1 cellular context compared by ENCODE assay signal in the genomic region with DNA sequence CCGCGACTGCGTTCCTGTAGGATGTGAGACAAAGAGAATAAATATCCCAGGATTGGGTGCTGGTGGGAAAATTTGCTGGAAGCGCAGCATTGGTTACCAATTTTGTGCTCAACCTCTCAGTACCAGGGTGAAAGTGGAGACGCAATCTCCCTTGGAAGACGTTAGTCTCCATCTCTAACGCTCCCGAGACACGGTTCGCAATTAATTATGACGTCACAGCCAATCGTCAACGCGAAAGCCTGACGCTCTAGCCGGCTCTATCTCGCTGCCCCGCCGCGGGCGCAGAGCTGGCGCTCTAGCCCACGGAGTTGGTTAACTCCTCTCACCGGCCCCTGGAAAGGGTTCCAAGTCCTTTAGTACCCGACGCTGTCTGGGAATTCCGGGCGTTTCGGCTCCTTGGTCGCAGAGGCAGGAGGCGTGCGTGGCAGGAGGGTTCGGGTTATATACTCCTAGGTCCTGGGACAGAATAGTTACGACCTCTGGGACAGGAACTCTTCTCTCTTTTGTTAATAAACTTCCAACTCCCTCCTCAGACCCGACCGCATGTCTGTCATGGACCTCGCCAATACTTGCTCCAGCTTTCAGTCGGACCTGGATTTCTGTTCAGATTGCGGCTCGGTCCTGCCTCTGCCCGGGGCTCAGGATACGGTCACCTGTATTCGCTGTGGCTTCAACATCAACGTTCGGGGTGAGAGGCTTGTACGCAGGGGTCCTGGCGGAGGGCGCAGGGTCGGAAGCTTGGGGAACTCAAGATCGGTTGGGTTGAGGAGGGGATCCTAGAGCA.
TF ChIP-seq lines count a peak whose summit lies in the region.

A gene with protein sequence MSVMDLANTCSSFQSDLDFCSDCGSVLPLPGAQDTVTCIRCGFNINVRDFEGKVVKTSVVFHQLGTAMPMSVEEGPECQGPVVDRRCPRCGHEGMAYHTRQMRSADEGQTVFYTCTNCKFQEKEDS (plus strand): TSS at position 284 of the 784 bp plus-strand sequence. CDS start 260 bp downstream, at position 544.

TF ChIP-seq in K562, 482 proteins besides CTCF, POLR2A, EP300 and RAD21 (continued from another document and continues in another):
- TF ChIP-seq, protein P1, sequence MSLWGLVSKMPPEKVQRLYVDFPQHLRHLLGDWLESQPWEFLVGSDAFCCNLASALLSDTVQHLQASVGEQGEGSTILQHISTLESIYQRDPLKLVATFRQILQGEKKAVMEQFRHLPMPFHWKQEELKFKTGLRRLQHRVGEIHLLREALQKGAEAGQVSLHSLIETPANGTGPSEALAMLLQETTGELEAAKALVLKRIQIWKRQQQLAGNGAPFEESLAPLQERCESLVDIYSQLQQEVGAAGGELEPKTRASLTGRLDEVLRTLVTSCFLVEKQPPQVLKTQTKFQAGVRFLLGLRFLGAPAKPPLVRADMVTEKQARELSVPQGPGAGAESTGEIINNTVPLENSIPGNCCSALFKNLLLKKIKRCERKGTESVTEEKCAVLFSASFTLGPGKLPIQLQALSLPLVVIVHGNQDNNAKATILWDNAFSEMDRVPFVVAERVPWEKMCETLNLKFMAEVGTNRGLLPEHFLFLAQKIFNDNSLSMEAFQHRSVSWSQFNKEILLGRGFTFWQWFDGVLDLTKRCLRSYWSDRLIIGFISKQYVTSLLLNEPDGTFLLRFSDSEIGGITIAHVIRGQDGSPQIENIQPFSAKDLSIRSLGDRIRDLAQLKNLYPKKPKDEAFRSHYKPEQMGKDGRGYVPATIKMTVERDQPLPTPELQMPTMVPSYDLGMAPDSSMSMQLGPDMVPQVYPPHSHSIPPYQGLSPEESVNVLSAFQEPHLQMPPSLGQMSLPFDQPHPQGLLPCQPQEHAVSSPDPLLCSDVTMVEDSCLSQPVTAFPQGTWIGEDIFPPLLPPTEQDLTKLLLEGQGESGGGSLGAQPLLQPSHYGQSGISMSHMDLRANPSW (CRISPR knock-in tag; IDR thresholded peaks at IDR 0.05) = no peak; the same call in 1 of the 2 replicates
- TF ChIP-seq ATF1 (CRISPR knock-in tag; IDR thresholded peaks at IDR 0.05) = peak; percentile 88
- TF ChIP-seq ATF1 (tag; IDR thresholded peaks at IDR 0.05) = peak; percentile 100
- TF ChIP-seq CBX1 (IDR thresholded peaks at IDR 0.05; ENCODE audit: low read depth) = peak; percentile 43
- no peak for TF ChIP-seq CBFA2T3 (IDR thresholded peaks at IDR 0.05)
- TF ChIP-seq, protein P2, sequence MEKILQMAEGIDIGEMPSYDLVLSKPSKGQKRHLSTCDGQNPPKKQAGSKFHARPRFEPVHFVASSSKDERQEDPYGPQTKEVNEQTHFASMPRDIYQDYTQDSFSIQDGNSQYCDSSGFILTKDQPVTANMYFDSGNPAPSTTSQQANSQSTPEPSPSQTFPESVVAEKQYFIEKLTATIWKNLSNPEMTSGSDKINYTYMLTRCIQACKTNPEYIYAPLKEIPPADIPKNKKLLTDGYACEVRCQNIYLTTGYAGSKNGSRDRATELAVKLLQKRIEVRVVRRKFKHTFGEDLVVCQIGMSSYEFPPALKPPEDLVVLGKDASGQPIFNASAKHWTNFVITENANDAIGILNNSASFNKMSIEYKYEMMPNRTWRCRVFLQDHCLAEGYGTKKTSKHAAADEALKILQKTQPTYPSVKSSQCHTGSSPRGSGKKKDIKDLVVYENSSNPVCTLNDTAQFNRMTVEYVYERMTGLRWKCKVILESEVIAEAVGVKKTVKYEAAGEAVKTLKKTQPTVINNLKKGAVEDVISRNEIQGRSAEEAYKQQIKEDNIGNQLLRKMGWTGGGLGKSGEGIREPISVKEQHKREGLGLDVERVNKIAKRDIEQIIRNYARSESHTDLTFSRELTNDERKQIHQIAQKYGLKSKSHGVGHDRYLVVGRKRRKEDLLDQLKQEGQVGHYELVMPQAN (IDR thresholded peaks at IDR 0.05; ENCODE audit: borderline replicate concordance) = no peak; the same call in none of the 2 replicates
- TF ChIP-seq, protein P3, sequence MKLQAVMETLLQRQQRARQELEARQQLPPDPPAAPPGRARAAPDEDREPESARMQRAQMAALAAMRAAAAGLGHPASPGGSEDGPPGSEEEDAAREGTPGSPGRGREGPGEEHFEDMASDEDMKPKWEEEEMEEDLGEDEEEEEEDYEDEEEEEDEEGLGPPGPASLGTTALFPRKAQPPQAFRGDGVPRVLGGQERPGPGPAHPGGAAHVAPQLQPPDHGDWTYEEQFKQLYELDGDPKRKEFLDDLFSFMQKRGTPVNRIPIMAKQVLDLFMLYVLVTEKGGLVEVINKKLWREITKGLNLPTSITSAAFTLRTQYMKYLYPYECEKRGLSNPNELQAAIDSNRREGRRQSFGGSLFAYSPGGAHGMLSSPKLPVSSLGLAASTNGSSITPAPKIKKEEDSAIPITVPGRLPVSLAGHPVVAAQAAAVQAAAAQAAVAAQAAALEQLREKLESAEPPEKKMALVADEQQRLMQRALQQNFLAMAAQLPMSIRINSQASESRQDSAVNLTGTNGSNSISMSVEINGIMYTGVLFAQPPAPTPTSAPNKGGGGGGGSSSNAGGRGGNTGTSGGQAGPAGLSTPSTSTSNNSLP (IDR thresholded peaks at IDR 0.05; ENCODE audit: borderline replicate concordance, low read depth, low read length) = peak; percentile 93; the same call in 1 of the 2 replicates
- peak; percentile 61; the same call in 1 of the 2 replicates for TF ChIP-seq SREBF1 (IDR thresholded peaks at IDR 0.05; ENCODE audit: borderline replicate concordance, low read depth, low read length)
- peak; percentile 59; the same call in 1 of the 2 replicates for TF ChIP-seq ZKSCAN1 (IDR thresholded peaks at IDR 0.05; ENCODE audit: low read depth, low read length)
- peak; percentile 13; the same call in 1 of the 2 replicates for TF ChIP-seq ZNF263 (CRISPR knock-in tag; IDR thresholded peaks at IDR 0.05; ENCODE audit: borderline replicate concordance)
- TF ChIP-seq POLR2AphosphoS5 (IDR thresholded peaks at IDR 0.05; ENCODE audit: control insufficient read depth, insufficient read depth, low read depth, low read length) = peak; percentile 94
- TF ChIP-seq GABPA (tag; conservative IDR thresholded peaks at IDR 0.05; ENCODE audit: low read depth) = peak; percentile 58
- TF ChIP-seq, protein P4, sequence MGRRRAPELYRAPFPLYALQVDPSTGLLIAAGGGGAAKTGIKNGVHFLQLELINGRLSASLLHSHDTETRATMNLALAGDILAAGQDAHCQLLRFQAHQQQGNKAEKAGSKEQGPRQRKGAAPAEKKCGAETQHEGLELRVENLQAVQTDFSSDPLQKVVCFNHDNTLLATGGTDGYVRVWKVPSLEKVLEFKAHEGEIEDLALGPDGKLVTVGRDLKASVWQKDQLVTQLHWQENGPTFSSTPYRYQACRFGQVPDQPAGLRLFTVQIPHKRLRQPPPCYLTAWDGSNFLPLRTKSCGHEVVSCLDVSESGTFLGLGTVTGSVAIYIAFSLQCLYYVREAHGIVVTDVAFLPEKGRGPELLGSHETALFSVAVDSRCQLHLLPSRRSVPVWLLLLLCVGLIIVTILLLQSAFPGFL (CRISPR knock-in tag; IDR thresholded peaks at IDR 0.05) = no peak
- TF ChIP-seq HNRNPH1 (optimal IDR thresholded peaks at IDR 0.05; ENCODE audit: low read depth, low read length) = no peak
- peak in 1 of 2 experiments; percentile 35; a peak in 1 of 3 replicates for TF ChIP-seq CBX3 (IDR thresholded peaks at IDR 0.05; ENCODE audit: borderline replicate concordance in 1 of 2, low read length in 2 of 2)
- TF ChIP-seq, protein P5, sequence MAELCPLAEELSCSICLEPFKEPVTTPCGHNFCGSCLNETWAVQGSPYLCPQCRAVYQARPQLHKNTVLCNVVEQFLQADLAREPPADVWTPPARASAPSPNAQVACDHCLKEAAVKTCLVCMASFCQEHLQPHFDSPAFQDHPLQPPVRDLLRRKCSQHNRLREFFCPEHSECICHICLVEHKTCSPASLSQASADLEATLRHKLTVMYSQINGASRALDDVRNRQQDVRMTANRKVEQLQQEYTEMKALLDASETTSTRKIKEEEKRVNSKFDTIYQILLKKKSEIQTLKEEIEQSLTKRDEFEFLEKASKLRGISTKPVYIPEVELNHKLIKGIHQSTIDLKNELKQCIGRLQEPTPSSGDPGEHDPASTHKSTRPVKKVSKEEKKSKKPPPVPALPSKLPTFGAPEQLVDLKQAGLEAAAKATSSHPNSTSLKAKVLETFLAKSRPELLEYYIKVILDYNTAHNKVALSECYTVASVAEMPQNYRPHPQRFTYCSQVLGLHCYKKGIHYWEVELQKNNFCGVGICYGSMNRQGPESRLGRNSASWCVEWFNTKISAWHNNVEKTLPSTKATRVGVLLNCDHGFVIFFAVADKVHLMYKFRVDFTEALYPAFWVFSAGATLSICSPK (IDR thresholded peaks at IDR 0.05; ENCODE audit: borderline replicate concordance) = no peak
- TF ChIP-seq ZNF699 (CRISPR knock-in tag; IDR thresholded peaks at IDR 0.05; ENCODE audit: insufficient replicate concordance) = no peak
- TF ChIP-seq SAFB (IDR thresholded peaks at IDR 0.05; ENCODE audit: borderline replicate concordance, low read depth, low read length) = no peak
- TF ChIP-seq EZH2 (IDR thresholded peaks at IDR 0.05; ENCODE audit: borderline replicate concordance, low read depth, low read length) = no peak
- TF ChIP-seq, protein P6, sequence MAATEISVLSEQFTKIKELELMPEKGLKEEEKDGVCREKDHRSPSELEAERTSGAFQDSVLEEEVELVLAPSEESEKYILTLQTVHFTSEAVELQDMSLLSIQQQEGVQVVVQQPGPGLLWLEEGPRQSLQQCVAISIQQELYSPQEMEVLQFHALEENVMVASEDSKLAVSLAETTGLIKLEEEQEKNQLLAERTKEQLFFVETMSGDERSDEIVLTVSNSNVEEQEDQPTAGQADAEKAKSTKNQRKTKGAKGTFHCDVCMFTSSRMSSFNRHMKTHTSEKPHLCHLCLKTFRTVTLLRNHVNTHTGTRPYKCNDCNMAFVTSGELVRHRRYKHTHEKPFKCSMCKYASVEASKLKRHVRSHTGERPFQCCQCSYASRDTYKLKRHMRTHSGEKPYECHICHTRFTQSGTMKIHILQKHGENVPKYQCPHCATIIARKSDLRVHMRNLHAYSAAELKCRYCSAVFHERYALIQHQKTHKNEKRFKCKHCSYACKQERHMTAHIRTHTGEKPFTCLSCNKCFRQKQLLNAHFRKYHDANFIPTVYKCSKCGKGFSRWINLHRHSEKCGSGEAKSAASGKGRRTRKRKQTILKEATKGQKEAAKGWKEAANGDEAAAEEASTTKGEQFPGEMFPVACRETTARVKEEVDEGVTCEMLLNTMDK (IDR thresholded peaks at IDR 0.05; ENCODE audit: borderline replicate concordance, insufficient read depth, low read depth, low read length, poor library complexity, severe bottlenecking) = no peak
- TF ChIP-seq ZSCAN32 (CRISPR knock-in tag; IDR thresholded peaks at IDR 0.05) = no peak
- no peak for TF ChIP-seq MTF1 (CRISPR knock-in tag; IDR thresholded peaks at IDR 0.05; ENCODE audit: borderline replicate concordance)
- TF ChIP-seq SMAD1 (IDR thresholded peaks at IDR 0.05; ENCODE audit: low read depth, low read length, partially characterized antibody) = peak; percentile 92
- no peak for TF ChIP-seq ZNF764 (CRISPR knock-in tag; IDR thresholded peaks at IDR 0.05; ENCODE audit: low read depth)
- 0 out of 2 replicates have a peak, but pooled peaks have one; percentile 47 for TF ChIP-seq GTF2A2 (tag; IDR thresholded peaks at IDR 0.05)
- TF ChIP-seq ERF (CRISPR knock-in tag; IDR thresholded peaks at IDR 0.05) = no peak
- no peak for TF ChIP-seq ZKSCAN3 (CRISPR knock-in tag; IDR thresholded peaks at IDR 0.05)
- TF ChIP-seq, protein P7, sequence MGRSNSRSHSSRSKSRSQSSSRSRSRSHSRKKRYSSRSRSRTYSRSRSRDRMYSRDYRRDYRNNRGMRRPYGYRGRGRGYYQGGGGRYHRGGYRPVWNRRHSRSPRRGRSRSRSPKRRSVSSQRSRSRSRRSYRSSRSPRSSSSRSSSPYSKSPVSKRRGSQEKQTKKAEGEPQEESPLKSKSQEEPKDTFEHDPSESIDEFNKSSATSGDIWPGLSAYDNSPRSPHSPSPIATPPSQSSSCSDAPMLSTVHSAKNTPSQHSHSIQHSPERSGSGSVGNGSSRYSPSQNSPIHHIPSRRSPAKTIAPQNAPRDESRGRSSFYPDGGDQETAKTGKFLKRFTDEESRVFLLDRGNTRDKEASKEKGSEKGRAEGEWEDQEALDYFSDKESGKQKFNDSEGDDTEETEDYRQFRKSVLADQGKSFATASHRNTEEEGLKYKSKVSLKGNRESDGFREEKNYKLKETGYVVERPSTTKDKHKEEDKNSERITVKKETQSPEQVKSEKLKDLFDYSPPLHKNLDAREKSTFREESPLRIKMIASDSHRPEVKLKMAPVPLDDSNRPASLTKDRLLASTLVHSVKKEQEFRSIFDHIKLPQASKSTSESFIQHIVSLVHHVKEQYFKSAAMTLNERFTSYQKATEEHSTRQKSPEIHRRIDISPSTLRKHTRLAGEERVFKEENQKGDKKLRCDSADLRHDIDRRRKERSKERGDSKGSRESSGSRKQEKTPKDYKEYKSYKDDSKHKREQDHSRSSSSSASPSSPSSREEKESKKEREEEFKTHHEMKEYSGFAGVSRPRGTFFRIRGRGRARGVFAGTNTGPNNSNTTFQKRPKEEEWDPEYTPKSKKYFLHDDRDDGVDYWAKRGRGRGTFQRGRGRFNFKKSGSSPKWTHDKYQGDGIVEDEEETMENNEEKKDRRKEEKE (IDR thresholded peaks at IDR 0.05; ENCODE audit: borderline replicate concordance in 1 of 2, control insufficient read depth in 1 of 2, low read depth in 2 of 2, low read length in 1 of 2) = no peak
- no peak for TF ChIP-seq MECOM (CRISPR knock-in tag; IDR thresholded peaks at IDR 0.05)
- TF ChIP-seq, protein P8, sequence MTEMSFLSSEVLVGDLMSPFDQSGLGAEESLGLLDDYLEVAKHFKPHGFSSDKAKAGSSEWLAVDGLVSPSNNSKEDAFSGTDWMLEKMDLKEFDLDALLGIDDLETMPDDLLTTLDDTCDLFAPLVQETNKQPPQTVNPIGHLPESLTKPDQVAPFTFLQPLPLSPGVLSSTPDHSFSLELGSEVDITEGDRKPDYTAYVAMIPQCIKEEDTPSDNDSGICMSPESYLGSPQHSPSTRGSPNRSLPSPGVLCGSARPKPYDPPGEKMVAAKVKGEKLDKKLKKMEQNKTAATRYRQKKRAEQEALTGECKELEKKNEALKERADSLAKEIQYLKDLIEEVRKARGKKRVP (CRISPR knock-in tag; IDR thresholded peaks at IDR 0.05) = no peak
- TF ChIP-seq SMARCA5 (IDR thresholded peaks at IDR 0.05) = no peak
- TF ChIP-seq SRSF3 (IDR thresholded peaks at IDR 0.05; ENCODE audit: insufficient read depth, low read length) = no peak
- TF ChIP-seq, protein P9, sequence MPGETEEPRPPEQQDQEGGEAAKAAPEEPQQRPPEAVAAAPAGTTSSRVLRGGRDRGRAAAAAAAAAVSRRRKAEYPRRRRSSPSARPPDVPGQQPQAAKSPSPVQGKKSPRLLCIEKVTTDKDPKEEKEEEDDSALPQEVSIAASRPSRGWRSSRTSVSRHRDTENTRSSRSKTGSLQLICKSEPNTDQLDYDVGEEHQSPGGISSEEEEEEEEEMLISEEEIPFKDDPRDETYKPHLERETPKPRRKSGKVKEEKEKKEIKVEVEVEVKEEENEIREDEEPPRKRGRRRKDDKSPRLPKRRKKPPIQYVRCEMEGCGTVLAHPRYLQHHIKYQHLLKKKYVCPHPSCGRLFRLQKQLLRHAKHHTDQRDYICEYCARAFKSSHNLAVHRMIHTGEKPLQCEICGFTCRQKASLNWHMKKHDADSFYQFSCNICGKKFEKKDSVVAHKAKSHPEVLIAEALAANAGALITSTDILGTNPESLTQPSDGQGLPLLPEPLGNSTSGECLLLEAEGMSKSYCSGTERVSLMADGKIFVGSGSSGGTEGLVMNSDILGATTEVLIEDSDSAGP (CRISPR knock-in tag; IDR thresholded peaks at IDR 0.05) = no peak
- no peak for TF ChIP-seq HDAC6 (IDR thresholded peaks at IDR 0.05; ENCODE audit: low read depth, low read length)
- TF ChIP-seq ATF7 (IDR thresholded peaks at IDR 0.05) = peak; percentile 99
- TF ChIP-seq ZBED1 (IDR thresholded peaks at IDR 0.05) = no peak
- no peak for TF ChIP-seq POU5F1 (IDR thresholded peaks at IDR 0.05; ENCODE audit: borderline replicate concordance, low read depth, low read length, partially characterized antibody)
- no peak for TF ChIP-seq HNRNPK (IDR thresholded peaks at IDR 0.05; ENCODE audit: low read depth, low read length, poor library complexity, severe bottlenecking)
